ENCODE assay signal across 8 cellular contexts in the genomic region with DNA sequence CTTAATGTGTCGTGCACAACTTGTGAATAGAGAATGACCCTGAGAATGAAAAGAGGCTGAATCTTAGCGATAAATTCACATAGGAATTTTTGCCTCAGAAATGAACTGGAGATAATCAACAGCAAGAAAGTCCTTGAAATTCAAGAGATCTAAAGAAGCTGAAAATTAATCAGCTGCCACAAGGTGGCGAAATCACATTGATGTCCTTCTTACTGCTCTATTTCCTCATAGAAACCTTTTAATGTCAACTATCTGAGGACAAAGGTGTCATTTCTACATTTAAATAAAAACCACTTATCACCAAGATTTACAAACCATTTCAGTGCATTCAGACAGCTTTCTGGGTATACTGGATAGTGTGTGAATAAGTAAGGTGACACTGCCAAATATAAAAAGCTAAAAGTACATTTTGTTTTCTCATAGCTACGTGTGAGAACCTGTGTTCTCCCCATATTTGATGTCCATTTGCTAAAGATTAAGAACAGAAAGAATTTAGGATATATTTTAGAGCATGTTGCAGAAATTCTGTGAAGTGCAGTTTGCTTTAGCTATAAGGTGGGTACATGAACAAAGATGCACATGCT.
DNase-seq lines count a peak whose midpoint lies in the region; ATAC-seq, FAIRE-seq and TF ChIP-seq lines count a peak whose summit lies in the region.

No MANE protein-coding gene starts in this region.

- intact Hi-C loops in activated CD4-positive, alpha-beta T cell treated with anti-CD3 and anti-CD28 coated beads for 36 hours (cut with DNase I, micrococcal nuclease) = loop anchor here (1.0 to 5.0 kb wide), 3 partner anchors 609 to 1817 kb away; no protein-coding TSS in a partner anchor
- intact Hi-C loops in PC-3 (cut with micrococcal nuclease) = loop anchor here (5.0 to 10.0 kb wide), 6 partner anchors 111 to 611 kb away; no protein-coding TSS in a partner anchor

- no peaks in the 10 kb centered on the region for H3K27me3 ChIP-seq in PC-3 (ENCODE audit: low read length)

- H3K4me3 Mint-ChIP-seq in activated CD4-positive, alpha-beta T cell treated with anti-CD3 and anti-CD28 coated beads for 36 hours = no peak overlapping the region
- H3K4me3 Mint-ChIP-seq in nephron progenitor cell = no peak overlapping the region

- H3K36me3 Mint-ChIP-seq in activated CD4-positive, alpha-beta T cell treated with anti-CD3 and anti-CD28 coated beads for 36 hours (ENCODE audit: low read depth) = no peaks in the 10 kb centered on the region
- H3K36me3 Mint-ChIP-seq in nephron progenitor cell (ENCODE audit: low read depth) = no peaks in the 10 kb centered on the region

- H3K9ac ChIP-seq in PC-3 (ENCODE audit: low read length) = no peak overlapping the region

- peak; percentile 76 for TF ChIP-seq CTCF in PC-3 (conservative IDR thresholded peaks at IDR 0.05; ENCODE audit: low read depth, low read length)
- TF ChIP-seq CTCF in nephron progenitor cell (IDR thresholded peaks at IDR 0.05) = peak; percentile 61

- no peaks in the 10 kb centered on the region for H3F3A ChIP-seq in PC-3 (ENCODE audit: low read length, unreplicated experiment)

- H3K79me2 ChIP-seq in PC-3 (ENCODE audit: low read length) = no peaks in the 10 kb centered on the region

- H3K4me1 ChIP-seq in PC-3 (ENCODE audit: insufficient read depth, low read length) = no peaks in the 10 kb centered on the region

- FAIRE-seq in HTR-8/SVneo (lab: Jason Lieb, UNC) (no peak), endometrium (lab: Jason Lieb, UNC) (peak; percentile 79)

- no peak overlapping the region for H3K4me2 ChIP-seq in PC-3 (ENCODE audit: low read length)

- H3K4me1 Mint-ChIP-seq in activated CD4-positive, alpha-beta T cell treated with anti-CD3 and anti-CD28 coated beads for 36 hours = no peaks in the 10 kb centered on the region
- H3K4me1 Mint-ChIP-seq in nephron progenitor cell = peaks cover 19% of the 10 kb centered on the region

- H3K9me3 Mint-ChIP-seq in activated CD4-positive, alpha-beta T cell treated with anti-CD3 and anti-CD28 coated beads for 36 hours (ENCODE audit: low read depth) = no peaks in the 10 kb centered on the region
- H3K9me3 Mint-ChIP-seq in nephron progenitor cell = peaks cover 1% of the 10 kb centered on the region

- H3K27me3 Mint-ChIP-seq in activated CD4-positive, alpha-beta T cell treated with anti-CD3 and anti-CD28 coated beads for 36 hours = no peaks in the 10 kb centered on the region
- H3K27me3 Mint-ChIP-seq in nephron progenitor cell (ENCODE audit: low read depth, poor library complexity) = no peaks in the 10 kb centered on the region

- H3K27ac ChIP-seq in PC-3 (ENCODE audit: low read length) = no peak overlapping the region

- POLR2A ChIA-PET in activated CD4-positive, alpha-beta T cell treated with anti-CD3 and anti-CD28 coated beads for 36 hours (lab: Charles Lee) = no interaction called here
- POLR2A ChIA-PET in PC-3 (lab: Charles Lee; ENCODE audit: unreplicated experiment) = interaction anchor here (0.5 kb wide), 1 partner anchor 925 kb away, joined by 4 read pairs; no protein-coding TSS in a partner anchor

- H3K4me3 ChIP-seq in PC-3 (ENCODE audit: low read length) = no peak overlapping the region

- no peaks in the 10 kb centered on the region for H3K9me2 ChIP-seq in PC-3 (replicated peaks; ENCODE audit: low read length)

- no peaks in the 10 kb centered on the region for H3K36me3 ChIP-seq in PC-3 (ENCODE audit: low read depth, low read length)

- DNase-seq in activated CD4-positive, alpha-beta T cell treated with anti-CD3 and anti-CD28 coated beads for 36 hours = peak; percentile 20
- DNase-seq in activated CD4-positive, alpha-beta T cell treated with anti-CD3 and anti-CD28 coated beads, Interleukin-2, amount 50 U/mL, for 4 hours = no peak
- DNase-seq in HTR-8/SVneo (ENCODE audit: insufficient read length, low spot score) = peak; percentile 3
- DNase-seq in PC-3 = peak; percentile 73
- peak; percentile 21 for DNase-seq in nephron progenitor cell

- CTCF ChIA-PET in activated CD4-positive, alpha-beta T cell treated with anti-CD3 and anti-CD28 coated beads for 36 hours (lab: Charles Lee) = interaction anchor here (0.8 to 1.2 kb wide), 3 partner anchors 15 to 251 kb away, joined by 3 to 5 read pairs (median 3); no protein-coding TSS in a partner anchor
- CTCF ChIA-PET in PC-3 (lab: Charles Lee) = no interaction called here

- H2AFZ ChIP-seq in PC-3 (ENCODE audit: low read length) = no peak overlapping the region

- H3K27ac Mint-ChIP-seq in activated CD4-positive, alpha-beta T cell treated with anti-CD3 and anti-CD28 coated beads for 36 hours = no peak overlapping the region
- H3K27ac Mint-ChIP-seq in nephron progenitor cell = no peak overlapping the region

- H3K9me3 ChIP-seq in PC-3 (ENCODE audit: low read length) = no peaks in the 10 kb centered on the region

- H4K20me1 ChIP-seq in PC-3 (ENCODE audit: low read length) = no peaks in the 10 kb centered on the region

- BruUV-seq in PC-3 (replicated peaks; lab: Mats Ljungman, UMichigan) = no TSS peak

- ATAC-seq in activated CD4-positive, alpha-beta T cell treated with anti-CD3 and anti-CD28 coated beads for 36 hours = no peak
- 0 out of 2 replicates have a peak, but pooled peaks have one; percentile 33 for ATAC-seq in PC-3
- no peak for ATAC-seq in GM21825 (IDR thresholded peaks at IDR 0.05; ENCODE audit: unreplicated experiment)
- no peak for ATAC-seq in HG03097 (IDR thresholded peaks at IDR 0.05; ENCODE audit: low FRiP score, unreplicated experiment)

Comparison
In these comparisons a context has a peak if more than half of its experiments do, and no peak if none do; other contexts are left out.
1. DNase-seq: peak in activated CD4-positive, alpha-beta T cell treated with anti-CD3 and anti-CD28 coated beads for 36 hours (single experiment), HTR-8/SVneo (single experiment), PC-3 (single experiment) and nephron progenitor cell (single experiment); none in activated CD4-positive, alpha-beta T cell treated with anti-CD3 and anti-CD28 coated beads, Interleukin-2, amount 50 U/mL, for 4 hours (0 of 2).